In genomic region chr20:5831539-5832237, GRCh38 we compare ENCODE assay signal across 1 cellular context.
TF ChIP-seq lines count a peak whose summit lies in the region.

No MANE protein-coding gene starts in this region.

TF ChIP-seq in HepG2, 621 proteins besides CTCF, POLR2A, EP300 and RAD21 (continued from another document):
- no peak for TF ChIP-seq ZFP36 (IDR thresholded peaks at IDR 0.05; ENCODE audit: borderline replicate concordance, low read depth, low read length, partially characterized antibody)
- TF ChIP-seq RCOR2 (CRISPR knock-in tag; IDR thresholded peaks at IDR 0.05), result 0 out of 2 replicates have a peak, but pooled peaks have one; percentile 25
- no peak for TF ChIP-seq MXD3 (CRISPR knock-in tag; IDR thresholded peaks at IDR 0.05)
- peak; percentile 57 for TF ChIP-seq HOMEZ (CRISPR knock-in tag; IDR thresholded peaks at IDR 0.05; ENCODE audit: low read depth)
- peak; percentile 49 for TF ChIP-seq SAP130 (CRISPR knock-in tag; IDR thresholded peaks at IDR 0.05; ENCODE audit: low read depth)
- no peak for TF ChIP-seq ZNF431 (CRISPR knock-in tag; IDR thresholded peaks at IDR 0.05; ENCODE audit: borderline replicate concordance, low read depth)
- TF ChIP-seq NCOR1 (IDR thresholded peaks at IDR 0.05; ENCODE audit: borderline replicate concordance, low read length), result peak; percentile 32; the same call in 1 of the 2 replicates
- TF ChIP-seq ZNF235 (CRISPR knock-in tag; IDR thresholded peaks at IDR 0.05; ENCODE audit: borderline replicate concordance), result no peak
- TF ChIP-seq ZNF646 (CRISPR knock-in tag; IDR thresholded peaks at IDR 0.05), result peak; percentile 54; the same call in 1 of the 2 replicates
- peak; percentile 6 for TF ChIP-seq TEAD3 (CRISPR knock-in tag; optimal IDR thresholded peaks at IDR 0.05; ENCODE audit: borderline replicate concordance)
- 0 out of 2 replicates have a peak, but pooled peaks have one; percentile 15 for TF ChIP-seq ISL2 (CRISPR knock-in tag; IDR thresholded peaks at IDR 0.05)
- no peak for TF ChIP-seq ZNF83 (CRISPR knock-in tag; IDR thresholded peaks at IDR 0.05; ENCODE audit: borderline replicate concordance)
- no peak for TF ChIP-seq ZFYVE20 (CRISPR knock-in tag; IDR thresholded peaks at IDR 0.05; ENCODE audit: borderline replicate concordance, low read depth)
- 0 out of 2 replicates have a peak, but pooled peaks have one; percentile 14 for TF ChIP-seq GATA4 (IDR thresholded peaks at IDR 0.05; ENCODE audit: borderline replicate concordance, low read depth)
- no peak for TF ChIP-seq ZNF564 (CRISPR knock-in tag; IDR thresholded peaks at IDR 0.05)
- no peak for TF ChIP-seq SNAI1 (CRISPR knock-in tag; IDR thresholded peaks at IDR 0.05; ENCODE audit: borderline replicate concordance)
- TF ChIP-seq RXRB (CRISPR knock-in tag; IDR thresholded peaks at IDR 0.05; ENCODE audit: borderline replicate concordance), result 0 out of 2 replicates have a peak, but pooled peaks have one; percentile 45
- TF ChIP-seq MNT (IDR thresholded peaks at IDR 0.05), result peak; percentile 36; the same call in 1 of the 2 replicates
- no peak for TF ChIP-seq ZNF530 (CRISPR knock-in tag; IDR thresholded peaks at IDR 0.05; ENCODE audit: low read depth)
TF ChIP-seq in HepG2: peak in this region for 31.
